Comparison of ENCODE assay signal across 20 cellular contexts in the genomic region with DNA sequence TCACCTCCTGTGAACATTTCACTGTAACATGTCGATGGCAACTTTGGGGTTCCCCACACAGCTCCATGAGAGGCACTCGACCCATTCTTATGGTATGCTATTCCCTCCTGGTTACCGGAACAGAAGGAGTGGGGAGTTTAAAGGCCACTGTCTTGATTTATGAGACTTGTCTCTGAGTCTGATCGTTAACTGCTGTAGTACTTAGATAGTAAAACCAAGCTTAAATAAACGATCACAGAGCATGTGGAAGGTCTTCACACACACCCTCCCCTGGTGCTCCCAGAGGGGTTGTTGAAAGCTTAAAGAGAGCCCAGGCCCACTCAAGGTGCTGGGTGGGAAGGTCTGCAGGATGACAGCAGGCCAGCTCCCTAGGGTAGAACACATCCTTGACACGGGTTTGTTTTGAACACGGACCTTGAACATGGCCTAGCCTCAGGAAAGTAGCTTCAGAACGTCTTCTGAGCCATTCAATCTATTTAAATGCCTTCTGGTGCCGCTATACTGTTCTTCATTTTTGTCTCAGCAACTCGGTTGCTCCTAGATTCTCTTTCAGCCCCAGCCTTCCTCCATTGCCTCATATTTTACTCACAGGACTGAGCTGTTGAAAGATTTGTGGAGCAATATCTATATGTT.
"Had no signal": no experiment of that assay in that cellular context is flagged by ENCODE, and none has a peak within 500 bp of the region (broad histone marks: within the 10 kb centered on the region; RNA-seq: fewer than 3 reads in every experiment).

No MANE protein-coding gene starts in this region.

- H3K27ac ChIP-seq: heart right ventricle, SJSA1 had no signal

- ATAC-seq: activated naive CD4-positive, alpha-beta T cell treated with anti-CD3 and anti-CD28 coated beads, Interleukin-2, amount 50 U/mL, for 72 hours; activated T-helper 17 cell treated with anti-CD3 and anti-CD28 coated beads, Interleukin-2, amount 50 U/mL, for 72 hours; esophagus mucosa; heart right ventricle; left ventricle myocardium superior; WTC11 had no signal

- H3K4me3 Mint-ChIP-seq: activated T-cell treated with anti-CD3 and anti-CD28 coated beads, Interleukin-2, amount 50 U/mL, for 24 hours; activated T-helper 17 cell treated with anti-CD3 and anti-CD28 coated beads, Interleukin-2, amount 50 U/mL, for 72 hours; brain; stimulated activated naive CD8-positive, alpha-beta T cell treated with anti-CD3 and anti-CD28 coated beads, Interleukin-15, Interleukin-2, amounts not matched to agents 100 ng/mL and 50 ng/mL, for 24 hours; WTC11 had no signal

- H3K27ac Mint-ChIP-seq: activated naive CD4-positive, alpha-beta T cell treated with anti-CD3 and anti-CD28 coated beads, Interleukin-2, amount 50 U/mL, for 72 hours; activated T-cell treated with anti-CD3 and anti-CD28 coated beads, Interleukin-2, amount 50 U/mL, for 24 hours; activated T-helper 17 cell treated with anti-CD3 and anti-CD28 coated beads, Interleukin-2, amount 50 U/mL, for 72 hours; stimulated activated naive CD8-positive, alpha-beta T cell treated with anti-CD3 and anti-CD28 coated beads, Interleukin-15, Interleukin-2, amounts not matched to agents 100 ng/mL and 50 ng/mL, for 24 hours; WTC11 had no signal

- H3K27me3 ChIP-seq: SJSA1 had no signal

- H3K4me1 Mint-ChIP-seq: activated T-helper 17 cell treated with anti-CD3 and anti-CD28 coated beads, Interleukin-2, amount 50 U/mL, for 72 hours had no signal

- H3K4me1 ChIP-seq: heart right ventricle had no signal

- H3K9me3 Mint-ChIP-seq: activated T-cell treated with anti-CD3 and anti-CD28 coated beads, Interleukin-2, amount 50 U/mL, for 24 hours; activated T-helper 17 cell treated with anti-CD3 and anti-CD28 coated beads, Interleukin-2, amount 50 U/mL, for 72 hours had no signal

- H3K27me3 Mint-ChIP-seq: activated T-cell treated with anti-CD3 and anti-CD28 coated beads, Interleukin-2, amount 50 U/mL, for 24 hours; activated T-helper 17 cell treated with anti-CD3 and anti-CD28 coated beads, Interleukin-2, amount 50 U/mL, for 72 hours; stimulated activated naive CD8-positive, alpha-beta T cell treated with anti-CD3 and anti-CD28 coated beads, Interleukin-15, Interleukin-2, amounts not matched to agents 100 ng/mL and 50 ng/mL, for 24 hours had no signal

- H3K36me3 ChIP-seq: heart right ventricle, SJSA1 had no signal

- H3K4me3 ChIP-seq: heart right ventricle, SJSA1 had no signal

- H3K36me3 Mint-ChIP-seq: brain had no signal

- DNase-seq: activated T-cell treated with anti-CD3 and anti-CD28 coated beads, Interleukin-2, amount 50 U/mL, for 24 hours; aorta; caudate nucleus; dermis blood vessel endothelial cell; effector CD8-positive, alpha-beta T cell; heart right ventricle; left ventricle myocardium superior; mammary epithelial cell; midbrain; occipital lobe; stimulated activated CD4-positive, alpha-beta T cell treated with anti-CD3 and anti-CD28 coated beads, Interleukin-12 subunit alpha, Interleukin-12 subunit beta, amount 100 ng/mL, for 4 hours; T1000; trophoblast cell had no signal

- H3K9me3 ChIP-seq: heart right ventricle, SJSA1 had no signal
